8 cellular contexts compared by ENCODE assay signal in the genomic region with DNA sequence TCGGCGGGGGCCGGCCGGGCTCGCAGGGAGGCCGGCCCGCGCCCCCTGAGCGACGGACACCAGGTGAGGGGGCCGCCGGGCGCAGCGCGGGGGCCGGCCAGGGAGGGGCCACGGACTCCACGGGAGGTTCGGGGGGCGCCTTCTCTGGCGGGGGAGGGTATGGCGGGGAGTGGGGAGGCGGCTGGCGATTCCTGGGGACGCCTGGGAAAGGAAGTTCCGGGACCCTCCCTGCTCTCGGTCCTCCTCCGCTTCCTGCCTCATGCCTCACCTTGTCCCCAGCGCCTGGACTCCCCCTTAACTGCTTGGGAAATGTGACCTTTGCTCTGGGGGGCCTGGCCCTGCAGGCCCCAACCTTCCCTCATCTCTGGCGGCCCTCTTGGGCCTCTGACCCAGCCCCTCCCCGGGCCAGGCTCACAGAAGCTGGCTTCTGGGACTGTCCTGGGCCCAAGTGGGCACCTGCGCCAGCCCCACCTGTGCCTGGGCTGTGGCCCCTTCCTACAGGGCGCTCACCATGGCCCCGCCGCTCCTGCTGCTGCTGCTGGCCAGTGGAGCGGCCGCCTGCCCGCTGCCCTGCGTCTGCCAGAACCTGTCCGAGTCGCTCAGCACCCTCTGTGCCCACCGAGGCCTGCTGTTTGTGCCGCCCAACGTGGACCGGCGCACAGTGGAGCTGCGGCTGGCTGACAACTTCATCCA. TPM values are rescaled to one million over a fixed set of nuclear protein-coding genes. Genes with fewer than 3 reads are reported as not detected.
DNase-seq lines count a peak whose midpoint lies in the region; ATAC-seq, FAIRE-seq and TF ChIP-seq lines count a peak whose summit lies in the region.

No MANE protein-coding gene starts in this region.

- H3K9me3 ChIP-seq in A549 (no peaks in the 10 kb centered on the region), iPS-18a (ENCODE audit: control insufficient read depth, low read depth, low read length) (no peaks in the 10 kb centered on the region)

- 55% methylated on average over 4 of the region's 47 CpGs for WGBS in A549 (ENCODE audit: missing lambda C conversion rate)

- H3K4me1 ChIP-seq in A549, result peaks cover 34% of the 10 kb centered on the region
- H3K4me1 ChIP-seq in iPS-18a (ENCODE audit: control insufficient read depth, low read depth, low read length), result peaks cover 5% of the 10 kb centered on the region

- POLR2A ChIA-PET in A549 (lab: Yijun Ruan, JAX), result no interaction called here

- H3K4me2 ChIP-seq in A549, result peak overlapping the region; percentile 94

- H3K27me3 ChIP-seq in iPS-18a (ENCODE audit: control insufficient read depth, insufficient read depth, low read length), result no peaks in the 10 kb centered on the region

- H3K9ac ChIP-seq in iPS-18a (ENCODE audit: low read length), result peak overlapping the region; percentile 58

- no peak for TF ChIP-seq POLR2A in A549 (IDR thresholded peaks at IDR 0.05; ENCODE audit: low read length)

- ATAC-seq in A549, result peak in 1 of 2 experiments; percentile 2; a peak in 3 of 6 replicates
- ATAC-seq in GM19023 (IDR thresholded peaks at IDR 0.05; ENCODE audit: unreplicated experiment), result peak; percentile 4

- no peak for TF ChIP-seq RAD21 in A549 (conservative IDR thresholded peaks at IDR 0.05 in 1 of 2, IDR thresholded peaks at IDR 0.05 in 1 of 2)

- FAIRE-seq in A549 (lab: Jason Lieb, UNC), result no peak

- no peaks in the 10 kb centered on the region for H3K36me3 ChIP-seq in iPS-18a (ENCODE audit: control insufficient read depth, low read depth, low read length)

- H3K27ac ChIP-seq in A549 (peak overlapping the region; percentile 93 to 97), iPS-18a (ENCODE audit: low read length) (no peak overlapping the region), temporal lobe (ENCODE audit: low read depth, low read length) (peak overlapping the region; percentile 27)

- peak overlapping the region; percentile 74 for H3K4me3 ChIP-seq in A549
- H3K4me3 ChIP-seq in iPS-18a (ENCODE audit: low read length), result peak overlapping the region; percentile 58

- no peak for TF ChIP-seq EP300 in A549 (IDR thresholded peaks at IDR 0.05)

- DNase-seq in A549 (ENCODE audit: low read depth in 1 of 2, low spot score in 1 of 2) (peak; percentile 34 to 44), UCSD-AML1 (lab: John Stamatoyannopoulos, UW; ENCODE audit: unreplicated experiment) (peak; percentile 26), OCI-M1 (lab: John Stamatoyannopoulos, UW) (no peak), NK-92 (lab: John Stamatoyannopoulos, UW; ENCODE audit: unreplicated experiment) (no peak)
- DNase-seq in activated effector memory CD4-positive, alpha-beta T cell treated with Interleukin-2 at 50 U/mL for 16 hours, result no peak

- CTCF ChIA-PET in A549 (lab: Yijun Ruan, JAX), result interaction anchor here (0.5 to 2.9 kb wide), 5 partner anchors 8 to 425 kb away, joined by 3 to 17 read pairs (median 4); partner anchors contain the start of gene C11orf86

- no peak for TF ChIP-seq CTCF in A549 (IDR thresholded peaks at IDR 0.05)

TF ChIP-seq in A549, 52 proteins besides CTCF, POLR2A, EP300 and RAD21:
- TF ChIP-seq, protein P1, sequence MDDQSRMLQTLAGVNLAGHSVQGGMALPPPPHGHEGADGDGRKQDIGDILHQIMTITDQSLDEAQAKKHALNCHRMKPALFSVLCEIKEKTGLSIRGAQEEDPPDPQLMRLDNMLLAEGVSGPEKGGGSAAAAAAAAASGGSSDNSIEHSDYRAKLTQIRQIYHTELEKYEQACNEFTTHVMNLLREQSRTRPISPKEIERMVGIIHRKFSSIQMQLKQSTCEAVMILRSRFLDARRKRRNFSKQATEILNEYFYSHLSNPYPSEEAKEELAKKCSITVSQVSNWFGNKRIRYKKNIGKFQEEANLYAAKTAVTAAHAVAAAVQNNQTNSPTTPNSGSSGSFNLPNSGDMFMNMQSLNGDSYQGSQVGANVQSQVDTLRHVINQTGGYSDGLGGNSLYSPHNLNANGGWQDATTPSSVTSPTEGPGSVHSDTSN (IDR thresholded peaks at IDR 0.05), result no peak
- TF ChIP-seq TP53 (CRISPR knock-in tag; IDR thresholded peaks at IDR 0.05) (no peak), EHMT2 (IDR thresholded peaks at IDR 0.05; ENCODE audit: low read depth) (no peak), CBX2 (IDR thresholded peaks at IDR 0.05; ENCODE audit: borderline replicate concordance, low read depth) (no peak), ELK1 (IDR thresholded peaks at IDR 0.05; ENCODE audit: low read depth, low read length) (no peak), RARB (CRISPR knock-in tag; IDR thresholded peaks at IDR 0.05) (no peak), NPAS2 (CRISPR knock-in tag; IDR thresholded peaks at IDR 0.05; ENCODE audit: borderline replicate concordance) (no peak), ZFP36 (IDR thresholded peaks at IDR 0.05; ENCODE audit: borderline replicate concordance, partially characterized antibody) (no peak), HOXB5 (CRISPR knock-in tag; IDR thresholded peaks at IDR 0.05) (no peak), PHF8 (IDR thresholded peaks at IDR 0.05; ENCODE audit: borderline replicate concordance, low read depth) (no peak), CBX8 (IDR thresholded peaks at IDR 0.05) (no peak)

RNA-seq across cellular contexts. Expression of gene LRFN4, which starts 0.5 kb away (rescaled TPM):
- polyA plus RNA-seq in A549 (2011; rRNA removed) (7.9 and 8.8 TPM in 2 replicates), A549 (2017; fragmentation: RNase III; extraction: RNeasy Plus Mini Kit Qiagen cat#74134 plus additional on column Dnase treatment) (33.9 to 50.0 TPM (median 44.7 TPM) in 3 replicates)
- 33.9 and 65.3 TPM in 2 replicates for polyA plus RNA-seq in A549 (2012; cell fraction: cytosol; rRNA removed)
- polyA plus RNA-seq in A549 (2012; cell fraction: nucleus; rRNA removed), result 114 and 175 TPM in 2 replicates
- 4.7 and 6.6 TPM in 2 replicates for polyA minus RNA-seq in A549 (2011; rRNA and poly(A)+ RNA removed)
- total RNA-seq in temporal lobe, result 28.5 TPM

RNA-seq across cellular contexts. Expression of gene RCE1, which starts 14.1 kb away (rescaled TPM):
- 20.3 and 22.1 TPM in 2 replicates for polyA plus RNA-seq in A549 (2011; rRNA removed)
- 49.2 and 69.1 TPM in 2 replicates for polyA plus RNA-seq in A549 (2012; cell fraction: cytosol; rRNA removed)
- polyA plus RNA-seq in A549 (2012; cell fraction: nucleus; rRNA removed), result 128 and 157 TPM in 2 replicates
- polyA plus RNA-seq in A549 (2017; fragmentation: RNase III; extraction: RNeasy Plus Mini Kit Qiagen cat#74134 plus additional on column Dnase treatment), result 21.3 to 23.3 TPM (median 22.5 TPM) in 3 replicates
- polyA minus RNA-seq in A549 (2011; rRNA and poly(A)+ RNA removed), result 19.6 and 26.8 TPM in 2 replicates
- 13.8 TPM for total RNA-seq in temporal lobe

Comparison
In these comparisons a context has a peak if more than half of its experiments do, and no peak if none do; other contexts are left out.
1. DNase-seq: peak in A549 (2 of 2) and UCSD-AML1 (single experiment); none in activated effector memory CD4-positive, alpha-beta T cell treated with Interleukin-2 at 50 U/mL for 16 hours (single experiment), OCI-M1 (single experiment) and NK-92 (single experiment).